ENCODE assay signal across 8 cellular contexts in genomic region chr11:898160-898517, GRCh38. TPM values are rescaled to one million over a fixed set of nuclear protein-coding genes. Genes with fewer than 3 reads are reported as not detected.
DNase-seq lines count a peak whose midpoint lies in the region; ATAC-seq, FAIRE-seq and TF ChIP-seq lines count a peak whose summit lies in the region.

No MANE protein-coding gene starts in this region.

- H3K4me1 Mint-ChIP-seq in activated naive CD8-positive, alpha-beta T cell treated with anti-CD3 and anti-CD28 coated beads, Interleukin-2, amount 50 U/mL, for 24 hours, result no peaks in the 10 kb centered on the region

- TF ChIP-seq CTCF in 22Rv1 (IDR thresholded peaks at IDR 0.05) (peak; percentile 59), GM12872 (IDR thresholded peaks at IDR 0.05; ENCODE audit: insufficient read depth, low read depth, low read length) (0 out of 3 replicates have a peak, but pooled peaks have one; percentile 22), fibroblast of villous mesenchyme (IDR thresholded peaks at IDR 0.05; ENCODE audit: insufficient read depth, low read depth, low read length) (peak; percentile 44)

- no peak for ATAC-seq in activated naive CD8-positive, alpha-beta T cell treated with anti-CD3 and anti-CD28 coated beads, Interleukin-2, amount 50 U/mL, for 24 hours

- no peaks in the 10 kb centered on the region for H3K27me3 Mint-ChIP-seq in activated naive CD8-positive, alpha-beta T cell treated with anti-CD3 and anti-CD28 coated beads, Interleukin-2, amount 50 U/mL, for 24 hours

- H3K4me3 Mint-ChIP-seq in activated naive CD8-positive, alpha-beta T cell treated with anti-CD3 and anti-CD28 coated beads, Interleukin-2, amount 50 U/mL, for 24 hours, result no peak overlapping the region

- peaks cover 19% of the 10 kb centered on the region for H3K36me3 Mint-ChIP-seq in activated naive CD8-positive, alpha-beta T cell treated with anti-CD3 and anti-CD28 coated beads, Interleukin-2, amount 50 U/mL, for 24 hours (ENCODE audit: low read depth)

- DNase-seq in RCC 7860 (ENCODE audit: low spot score) (peak; percentile 7), fibroblast of villous mesenchyme (ENCODE audit: low read depth) (peak; percentile 17), ureter (ENCODE audit: low spot score) (no peak), KG1 (lab: John Stamatoyannopoulos, UW) (no peak), NCI-H146 (lab: John Stamatoyannopoulos, UW) (no peak)
- DNase-seq in activated naive CD8-positive, alpha-beta T cell treated with anti-CD3 and anti-CD28 coated beads, Interleukin-2, amount 50 U/mL, for 24 hours, result no peak

- H3K27ac ChIP-seq in 22Rv1, result no peak overlapping the region

- no peaks in the 10 kb centered on the region for H3K9me3 Mint-ChIP-seq in activated naive CD8-positive, alpha-beta T cell treated with anti-CD3 and anti-CD28 coated beads, Interleukin-2, amount 50 U/mL, for 24 hours

- H3K27ac Mint-ChIP-seq in activated naive CD8-positive, alpha-beta T cell treated with anti-CD3 and anti-CD28 coated beads, Interleukin-2, amount 50 U/mL, for 24 hours, result no peak overlapping the region

- no peak for FAIRE-seq in RCC 7860 (lab: Jason Lieb, UNC)

- no peak overlapping the region for H3K4me3 ChIP-seq in fibroblast of villous mesenchyme (ENCODE audit: low read depth, low read length)

RNA-seq across cellular contexts. Expression of gene CHID1, which starts 12.5 kb away (rescaled TPM):
- total RNA-seq in fibroblast of villous mesenchyme, result 42.2 and 42.3 TPM in 2 replicates
- 116 TPM for total RNA-seq in ureter

RNA-seq across cellular contexts. Expression of gene AP2A2, which starts 27.5 kb away (rescaled TPM):
- 45.7 and 53.5 TPM in 2 replicates for total RNA-seq in fibroblast of villous mesenchyme
- total RNA-seq in ureter, result 100 TPM

RNA-seq across cellular contexts. Expression of gene TSPAN4, which starts 55.5 kb away (rescaled TPM):
- 113 and 126 TPM in 2 replicates for total RNA-seq in fibroblast of villous mesenchyme
- 47.2 TPM for total RNA-seq in ureter

RNA-seq across cellular contexts. Expression of gene POLR2L, which starts 55.8 kb away (rescaled TPM):
- total RNA-seq in fibroblast of villous mesenchyme, result 92.4 and 120 TPM in 2 replicates
- total RNA-seq in ureter, result 112 TPM

Comparison
In these comparisons a context has a peak if more than half of its experiments do, and no peak if none do; other contexts are left out.
1. DNase-seq: peak in RCC 7860 (single experiment) and fibroblast of villous mesenchyme (single experiment); none in ureter (single experiment), KG1 (single experiment), activated naive CD8-positive, alpha-beta T cell treated with anti-CD3 and anti-CD28 coated beads, Interleukin-2, amount 50 U/mL, for 24 hours (single experiment) and NCI-H146 (single experiment).
2. Peak in every context shown above with its lines, with median percentiles within 50 percentile points of each other: CTCF ChIP-seq.